18 cellular contexts compared by ENCODE assay signal in genomic region chrX:11566814-11567213, GRCh38.
"Had no signal": no experiment of that assay in that cellular context is flagged by ENCODE, and none has a peak within 500 bp of the region (broad histone marks: within the 10 kb centered on the region; RNA-seq: fewer than 3 reads in every experiment).

No MANE protein-coding gene starts in this region.

- H3K4me3 Mint-ChIP-seq: activated CD8-positive, alpha-beta T cell treated with anti-CD3 and anti-CD28 coated beads for 36 hours; activated naive CD4-positive, alpha-beta T cell treated with anti-CD3 and anti-CD28 coated beads, Interleukin-2, amount 50 U/mL, for 24 hours; T-helper 1 cell treated with Interleukin-12 subunit alpha and Interleukin-12 subunit beta and Interleukin-4 antibody, amounts not matched to agents 30 μg/mL and 1 μg/mL, for 36 hours had no signal

- H3K27me3 Mint-ChIP-seq: activated CD8-positive, alpha-beta T cell treated with anti-CD3 and anti-CD28 coated beads for 36 hours had no signal

- H3K27ac Mint-ChIP-seq: activated CD8-positive, alpha-beta T cell treated with anti-CD3 and anti-CD28 coated beads for 36 hours; activated naive CD4-positive, alpha-beta T cell treated with anti-CD3 and anti-CD28 coated beads, Interleukin-2, amount 50 U/mL, for 24 hours; T-helper 1 cell treated with Interleukin-12 subunit alpha and Interleukin-12 subunit beta and Interleukin-4 antibody, amounts not matched to agents 30 μg/mL and 1 μg/mL, for 36 hours had no signal

- H3K27ac ChIP-seq: ascending aorta, brain microvascular endothelial cell, cardiac muscle cell, Peyer's patch, RWPE1 had no signal

- H3K4me3 ChIP-seq: ascending aorta, cardiac muscle cell, Peyer's patch had no signal

- H3K4me1 Mint-ChIP-seq: activated naive CD4-positive, alpha-beta T cell treated with anti-CD3 and anti-CD28 coated beads, Interleukin-2, amount 50 U/mL, for 24 hours had no signal

- H3K4me1 ChIP-seq: ascending aorta, Peyer's patch had no signal

- H3K9me3 Mint-ChIP-seq: activated CD8-positive, alpha-beta T cell treated with anti-CD3 and anti-CD28 coated beads for 36 hours; activated naive CD4-positive, alpha-beta T cell treated with anti-CD3 and anti-CD28 coated beads, Interleukin-2, amount 50 U/mL, for 24 hours; T-helper 1 cell treated with Interleukin-12 subunit alpha and Interleukin-12 subunit beta and Interleukin-4 antibody, amounts not matched to agents 30 μg/mL and 1 μg/mL, for 36 hours had no signal

- H3K27me3 ChIP-seq: ascending aorta, brain microvascular endothelial cell, cardiac muscle cell, Peyer's patch had no signal

- H3K36me3 ChIP-seq: ascending aorta, brain microvascular endothelial cell, cardiac muscle cell, Peyer's patch had no signal

- DNase-seq: activated CD4-positive, alpha-beta T cell treated with anti-CD3 and anti-CD28 coated beads for 4 hours; activated CD8-positive, alpha-beta memory T cell treated with anti-CD3 and anti-CD28 coated beads, Interleukin-2, amount 50 U/mL, for 48 hours; activated CD8-positive, alpha-beta T cell treated with anti-CD3 and anti-CD28 coated beads for 36 hours; activated T-cell treated with anti-CD3 and anti-CD28 coated beads, Interleukin-2, amount 50 U/mL, for 1 hour; amniotic stem cell; brain microvascular endothelial cell; Karpas-422; MM.1S; NCI-H1930; NCI-H446; NCI-H524; Peyer's patch; SHP77 had no signal

- H3K9me3 ChIP-seq: ascending aorta, Peyer's patch had no signal

- H3K36me3 Mint-ChIP-seq: activated naive CD4-positive, alpha-beta T cell treated with anti-CD3 and anti-CD28 coated beads, Interleukin-2, amount 50 U/mL, for 24 hours had no signal
